In genomic region chr1:197399691-197400521, GRCh38 we compare ENCODE assay signal across 8 cellular contexts.
DNase-seq lines count a peak whose midpoint lies in the region; ATAC-seq and TF ChIP-seq lines count a peak whose summit lies in the region.

No MANE protein-coding gene starts in this region.

- H3K36me3 ChIP-seq in HEK293 (ENCODE audit: control insufficient read depth in 2 of 2, insufficient read depth in 1 of 2, low read length in 2 of 2), result no peaks in the 10 kb centered on the region
- no peaks in the 10 kb centered on the region for H3K36me3 ChIP-seq in MG63
- H3K36me3 ChIP-seq in SJCRH30, result no peaks in the 10 kb centered on the region
- no peaks in the 10 kb centered on the region for H3K36me3 ChIP-seq in esophagus muscularis mucosa

- no peak overlapping the region for H3K4me3 Mint-ChIP-seq in stimulated activated effector memory CD8-positive, alpha-beta T cell treated with anti-CD3 and anti-CD28 coated beads, Interleukin-12 subunit alpha, Interleukin-12 subunit beta, amount 100 ng/mL, for 72 hours

- H3K36me3 Mint-ChIP-seq in stimulated activated effector memory CD8-positive, alpha-beta T cell treated with anti-CD3 and anti-CD28 coated beads, Interleukin-12 subunit alpha, Interleukin-12 subunit beta, amount 100 ng/mL, for 72 hours, result no peaks in the 10 kb centered on the region

- intact Hi-C loops in esophagus muscularis mucosa (cut with DNase I), result no loop called here

- POLR2A ChIA-PET in AG04449 (lab: Yijun Ruan, JAX), result no interaction called here
- POLR2A ChIA-PET in HEK293 (lab: Yijun Ruan, JAX), result interaction anchor here (0.6 kb wide), 1 partner anchor 77 kb away, joined by 4 read pairs; no protein-coding TSS in a partner anchor

- H3K4me3 ChIP-seq in AG04449 (ENCODE audit: low read depth, low read length) (no peak overlapping the region), HEK293 (ENCODE audit: low read depth, low read length) (no peak overlapping the region), MG63 (no peak overlapping the region), SJCRH30 (no peak overlapping the region), esophagus muscularis mucosa (no peak overlapping the region)

- TF ChIP-seq POLR2A in esophagus muscularis mucosa (IDR thresholded peaks at IDR 0.05; ENCODE audit: low read depth), result no peak

- H3K27me3 ChIP-seq in MG63 (peaks cover 14% of the 10 kb centered on the region), SJCRH30 (no peaks in the 10 kb centered on the region), esophagus muscularis mucosa (no peaks in the 10 kb centered on the region)

- DNase-seq in AG04449 (ENCODE audit: low read depth, low spot score) (no peak), MG63 (peak; percentile 48), SJCRH30 (peak; percentile 3 to 48), esophagus muscularis mucosa (ENCODE audit: extremely low spot score) (no peak), 8988T (no peak)
- no peak for DNase-seq in stimulated activated effector memory CD8-positive, alpha-beta T cell treated with anti-CD3 and anti-CD28 coated beads, Interleukin-12 subunit alpha, Interleukin-12 subunit beta, amount 100 ng/mL, for 72 hours (ENCODE audit: low spot score in 2 of 2)

- TF ChIP-seq CTCF in AG04449 (IDR thresholded peaks at IDR 0.05; ENCODE audit: insufficient read depth, low read length, missing control alignments), result peak; percentile 51
- peak; percentile 45 for TF ChIP-seq CTCF in GM12801 (IDR thresholded peaks at IDR 0.05; ENCODE audit: extremely low read depth, insufficient read length)
- TF ChIP-seq CTCF in HEK293 (tag by site-specific recombination; IDR thresholded peaks at IDR 0.05), result peak; percentile 40
- peak; percentile 10 to 40 (median 21) for TF ChIP-seq CTCF in esophagus muscularis mucosa (IDR thresholded peaks at IDR 0.05)

- CTCF ChIA-PET in AG04449 (lab: Yijun Ruan, JAX), result interaction anchor here (0.6 to 3.5 kb wide), 23 partner anchors 9 to 1068 kb away, joined by 3 to 30 read pairs (median 4); no protein-coding TSS in a partner anchor
- CTCF ChIA-PET in HEK293 (lab: Yijun Ruan, JAX), result interaction anchor here (0.5 to 2.0 kb wide), 35 partner anchors 8 to 1049 kb away, joined by 3 to 16 read pairs (median 4); no protein-coding TSS in a partner anchor

- H3K9me3 Mint-ChIP-seq in stimulated activated effector memory CD8-positive, alpha-beta T cell treated with anti-CD3 and anti-CD28 coated beads, Interleukin-12 subunit alpha, Interleukin-12 subunit beta, amount 100 ng/mL, for 72 hours, result no peaks in the 10 kb centered on the region

- no peak for TF ChIP-seq EP300 in esophagus muscularis mucosa (IDR thresholded peaks at IDR 0.05)

- ATAC-seq in stimulated activated effector memory CD8-positive, alpha-beta T cell treated with anti-CD3 and anti-CD28 coated beads, Interleukin-12 subunit alpha, Interleukin-12 subunit beta, amount 100 ng/mL, for 72 hours, result peak; percentile 53

- H3K9me3 ChIP-seq in HEK293 (ENCODE audit: control insufficient read depth, insufficient read depth, low read depth, low read length) (no peaks in the 10 kb centered on the region), MG63 (no peaks in the 10 kb centered on the region), SJCRH30 (replicated peaks) (no peaks in the 10 kb centered on the region), esophagus muscularis mucosa (peaks cover 0 to 4% (median 0%) of the 10 kb centered on the region in 4 donors)

- H3K27ac Mint-ChIP-seq in stimulated activated effector memory CD8-positive, alpha-beta T cell treated with anti-CD3 and anti-CD28 coated beads, Interleukin-12 subunit alpha, Interleukin-12 subunit beta, amount 100 ng/mL, for 72 hours, result no peak overlapping the region

- H3K27ac ChIP-seq in HEK293 (ENCODE audit: extremely low read depth, low read depth, low read length) (no peak overlapping the region), SJCRH30 (no peak overlapping the region), esophagus muscularis mucosa (replicated peaks in 1 of 4) (no peak overlapping the region)

- H3K4me1 ChIP-seq in HEK293 (ENCODE audit: control insufficient read depth, insufficient read depth, low read length), result no peaks in the 10 kb centered on the region
- no peaks in the 10 kb centered on the region for H3K4me1 ChIP-seq in SJCRH30
- no peaks in the 10 kb centered on the region for H3K4me1 ChIP-seq in esophagus muscularis mucosa

- H3K4me1 Mint-ChIP-seq in stimulated activated effector memory CD8-positive, alpha-beta T cell treated with anti-CD3 and anti-CD28 coated beads, Interleukin-12 subunit alpha, Interleukin-12 subunit beta, amount 100 ng/mL, for 72 hours, result no peaks in the 10 kb centered on the region

- WGBS in esophagus muscularis mucosa, result 24% methylated on average over 4 of the region's 4 CpGs

TF ChIP-seq in HEK293, 187 proteins besides CTCF, POLR2A, EP300 and RAD21 (continues in another document):
- peak; percentile 38; the same call in 1 of the 2 replicates for TF ChIP-seq ZBTB6 (tag by site-specific recombination; IDR thresholded peaks at IDR 0.05)
- TF ChIP-seq ZNF530 (tag by site-specific recombination; IDR thresholded peaks at IDR 0.05; ENCODE audit: low read depth), result no peak
- TF ChIP-seq ZNF24 (tag by site-specific recombination; IDR thresholded peaks at IDR 0.05), result no peak
- TF ChIP-seq ZNF362 (tag by site-specific recombination; IDR thresholded peaks at IDR 0.05), result peak; percentile 98
- 0 out of 2 replicates have a peak, but pooled peaks have one; percentile 48 for TF ChIP-seq ZNF660 (tag by site-specific recombination; IDR thresholded peaks at IDR 0.05)
- TF ChIP-seq ZNF513 (tag by site-specific recombination; IDR thresholded peaks at IDR 0.05), result peak; percentile 77
- TF ChIP-seq ZBTB44 (tag by site-specific recombination; IDR thresholded peaks at IDR 0.05), result 0 out of 2 replicates have a peak, but pooled peaks have one; percentile 18
- TF ChIP-seq ZNF658 (tag by site-specific recombination; IDR thresholded peaks at IDR 0.05), result no peak
- no peak for TF ChIP-seq ZNF561 (tag by site-specific recombination; IDR thresholded peaks at IDR 0.05; ENCODE audit: borderline replicate concordance)
- no peak for TF ChIP-seq ZNF449 (tag by site-specific recombination; IDR thresholded peaks at IDR 0.05)
- TF ChIP-seq ZFP37 (tag by site-specific recombination; IDR thresholded peaks at IDR 0.05), result no peak

Comparison
In these comparisons a context has a peak if more than half of its experiments do, and no peak if none do; other contexts are left out.
1. DNase-seq: peak in MG63 (single experiment) and SJCRH30 (2 of 2); none in AG04449 (single experiment), esophagus muscularis mucosa (single experiment), stimulated activated effector memory CD8-positive, alpha-beta T cell treated with anti-CD3 and anti-CD28 coated beads, Interleukin-12 subunit alpha, Interleukin-12 subunit beta, amount 100 ng/mL, for 72 hours (0 of 2) and 8988T (single experiment).
2. Peak in every context shown above with its lines, with median percentiles within 50 percentile points of each other: CTCF ChIP-seq.